Comparison of ENCODE assay signal across 8 cellular contexts in genomic region chrX:63233013-63233412, GRCh38.
DNase-seq lines count a peak whose midpoint lies in the region; ATAC-seq, FAIRE-seq and TF ChIP-seq lines count a peak whose summit lies in the region.
"Not testable (repeated sequence)": the region's sequence is repeated elsewhere in the genome, so short reads cannot be mapped to it uniquely, and the experiment has no call there.

No MANE protein-coding gene starts in this region.

- TF ChIP-seq POLR2A in A549 (IDR thresholded peaks at IDR 0.05; ENCODE audit: low read length); GM12891 (IDR thresholded peaks at IDR 0.05; ENCODE audit: low read depth, low read length); H54 (IDR thresholded peaks at IDR 0.05; ENCODE audit: low read depth, low read length); GM12878 (IDR thresholded peaks at IDR 0.05; ENCODE audit: low read depth, low read length): not testable (repeated sequence)

- H3K27ac ChIP-seq in A549; GM12878 (ENCODE audit: control insufficient read depth, insufficient read depth); kidney (ENCODE audit: low read depth in 2 of 2, low read length in 2 of 2); upper lobe of right lung: not testable (repeated sequence)

- H3K9me3 Mint-ChIP-seq in WTC11 = not testable (repeated sequence)

- POLR2A ChIA-PET in A549 (lab: Yijun Ruan, JAX); WTC11 (lab: Charles Lee); GM12878 (lab: Charles Lee): not testable (repeated sequence)

- not testable (repeated sequence) for TF ChIP-seq CTCF in A549 (IDR thresholded peaks at IDR 0.05); WTC11 (IDR thresholded peaks at IDR 0.05); GM12878 (IDR thresholded peaks at IDR 0.05 in 2 of 3, conservative IDR thresholded peaks at IDR 0.05 in 1 of 3; ENCODE audit: control insufficient read depth in 2 of 3, extremely low read depth in 1 of 3, insufficient read depth in 1 of 3, low read depth in 3 of 3, low read length in 3 of 3); bronchial epithelial cell (IDR thresholded peaks at IDR 0.05; ENCODE audit: insufficient read depth, low read length, severe bottlenecking); kidney (IDR thresholded peaks at IDR 0.05; ENCODE audit: borderline replicate concordance, extremely low read depth, insufficient read depth); upper lobe of right lung (IDR thresholded peaks at IDR 0.05)

- intact Hi-C loops in GM12878 (cut with micrococcal nuclease; ENCODE audit: unreplicated experiment); kidney (cut with DNase I); upper lobe of right lung (cut with DNase I): not testable (repeated sequence)

- not testable (repeated sequence) for H3K27ac Mint-ChIP-seq in WTC11

- not testable (repeated sequence) for H3K36me3 Mint-ChIP-seq in WTC11

- not testable (repeated sequence) for H3K79me2 ChIP-seq in GM12878 (ENCODE audit: control insufficient read depth, insufficient read depth, low read length)

- not testable (repeated sequence) for H3K27me3 Mint-ChIP-seq in WTC11 (ENCODE audit: low read depth)

- not testable (repeated sequence) for H3K4me3 Mint-ChIP-seq in WTC11

- in situ Hi-C loops in GM12878 (cut with MboI) = not testable (repeated sequence)

- not testable (repeated sequence) for DNase-seq in A549 (ENCODE audit: low read depth in 1 of 2, low spot score in 1 of 2); GM12891 (ENCODE audit: insufficient read length, low spot score); H54 (ENCODE audit: insufficient read length, low spot score); WTC11 (ENCODE audit: low spot score); GM12878 (ENCODE audit: low read depth, low spot score); bronchial epithelial cell (ENCODE audit: low read depth); kidney; upper lobe of right lung

- SMC1A ChIA-PET in GM12878 (lab: Charles Lee; ENCODE audit: uncharacterized antibody, unreplicated experiment) = not testable (repeated sequence)

- RAD21 ChIA-PET in GM12878 (lab: Charles Lee; ENCODE audit: unreplicated experiment) = not testable (repeated sequence)

- TF ChIP-seq RAD21 in A549 (conservative IDR thresholded peaks at IDR 0.05 in 1 of 2, IDR thresholded peaks at IDR 0.05 in 1 of 2); GM12878 (IDR thresholded peaks at IDR 0.05; ENCODE audit: insufficient read depth, low read depth, low read length): not testable (repeated sequence)

- H3K4me3 ChIP-seq in A549; GM12878; bronchial epithelial cell (ENCODE audit: low read depth, low read length); kidney (ENCODE audit: low read length in 2 of 2); upper lobe of right lung: not testable (repeated sequence)

- not testable (repeated sequence) for H3K4me2 ChIP-seq in A549; GM12878 (ENCODE audit: control insufficient read depth, insufficient read depth)

- no CpG with 5 or more reads among the region's 10 CpGs for WGBS in A549 (ENCODE audit: missing lambda C conversion rate)
- no CpG with 5 or more reads among the region's 10 CpGs for WGBS in GM12878 (ENCODE audit: insufficient coverage, insufficient replicate concordance, low lambda C conversion rate, missing lambda C conversion rate)

- not testable (repeated sequence) for ATAC-seq in A549
- ATAC-seq in WTC11 = peak; percentile 60
- ATAC-seq in GM12878 = peak; percentile 38; the same call in 1 of the 3 replicates
- peak; percentile 60 for ATAC-seq in upper lobe of right lung

- not testable (repeated sequence) for H2AFZ ChIP-seq in GM12878 (ENCODE audit: control insufficient read depth, low read depth, low read length)

- not testable (repeated sequence) for TF ChIP-seq EP300 in A549 (IDR thresholded peaks at IDR 0.05); GM12878 (IDR thresholded peaks at IDR 0.05; ENCODE audit: borderline replicate concordance in 1 of 2, control insufficient read depth in 1 of 2, low read depth in 2 of 2, low read length in 2 of 2)

- FAIRE-seq in A549 (lab: Jason Lieb, UNC) (peak; percentile 97), GM12891 (lab: Jason Lieb, UNC) (peak; percentile 89), H54 (lab: Jason Lieb, UNC) (peak; percentile 78), bronchial epithelial cell (lab: Jason Lieb, UNC) (peak; percentile 99), kidney (lab: Jason Lieb, UNC) (peak; percentile 56)
- FAIRE-seq in GM12878 (lab: Jason Lieb, UNC) = not testable (repeated sequence)

- H3K4me1 Mint-ChIP-seq in WTC11 = not testable (repeated sequence)

- H3K9ac ChIP-seq in GM12878 (ENCODE audit: control insufficient read depth, insufficient read depth, low read length); kidney (ENCODE audit: low read length in 2 of 2): not testable (repeated sequence)

- CTCF ChIA-PET in A549 (lab: Yijun Ruan, JAX); WTC11 (lab: Charles Lee); GM12878 (lab: Yijun Ruan, JAX): not testable (repeated sequence)

- not testable (repeated sequence) for H4K20me1 ChIP-seq in GM12878 (ENCODE audit: control insufficient read depth, insufficient read depth)

- not testable (repeated sequence) for H3K36me3 ChIP-seq in GM12878 (ENCODE audit: control insufficient read depth in 2 of 2, insufficient read depth in 2 of 2, low read length in 1 of 2); bronchial epithelial cell (ENCODE audit: control insufficient read depth, insufficient read depth, low read length); kidney (ENCODE audit: control insufficient read depth in 1 of 2, insufficient read depth in 2 of 2, low read length in 2 of 2); upper lobe of right lung

- H3K4me1 ChIP-seq in A549; GM12878 (ENCODE audit: control insufficient read depth, insufficient read depth, low read length); kidney (ENCODE audit: control insufficient read depth in 1 of 2, insufficient read depth in 1 of 2, low read depth in 1 of 2, low read length in 2 of 2); upper lobe of right lung: not testable (repeated sequence)

- not testable (repeated sequence) for H3K27me3 ChIP-seq in GM12878 (replicated peaks in 1 of 2; ENCODE audit: control insufficient read depth in 2 of 2, insufficient read depth in 2 of 2, low read length in 1 of 2); bronchial epithelial cell (ENCODE audit: control insufficient read depth, insufficient read depth, low read length); upper lobe of right lung

- not testable (repeated sequence) for BruUV-seq in GM12878 (replicated peaks; lab: Mats Ljungman, UMichigan)

- H3K9me3 ChIP-seq in A549; GM12878 (replicated peaks; ENCODE audit: control insufficient read depth, insufficient read depth, low read length); kidney (ENCODE audit: control insufficient read depth in 1 of 2, low read length in 2 of 2); upper lobe of right lung: not testable (repeated sequence)
